In genomic region chr9:26935847-26936246, GRCh38 we compare ENCODE assay signal across 12 cellular contexts.
"Had no signal": no experiment of that assay in that cellular context is flagged by ENCODE, and none has a peak within 500 bp of the region (broad histone marks: within the 10 kb centered on the region; RNA-seq: fewer than 3 reads in every experiment).

No MANE protein-coding gene starts in this region.

- H3K27me3 Mint-ChIP-seq: activated CD4-positive, alpha-beta memory T cell treated with anti-CD3 and anti-CD28 coated beads for 36 hours; dendritic cell treated with granulocyte-macrophage colony-stimulating factor and Interleukin-4, amounts not matched to agents 40 ng/mL and 50 ng/mL, for 4 days had no signal

- H3K36me3 ChIP-seq: thyroid gland had no signal

- H3K4me1 ChIP-seq: lower lobe of right lung, parathyroid adenoma, thyroid gland had no signal

- H3K4me3 Mint-ChIP-seq: activated CD4-positive, alpha-beta memory T cell treated with anti-CD3 and anti-CD28 coated beads for 36 hours; dendritic cell treated with granulocyte-macrophage colony-stimulating factor and Interleukin-4, amounts not matched to agents 40 ng/mL and 50 ng/mL, for 4 days; mesothelial cell of epicardium had no signal

- ATAC-seq: lower lobe of right lung had no signal

- H3K27ac ChIP-seq: lower lobe of right lung, parathyroid adenoma, thyroid gland, vagina had no signal

- H3K9ac ChIP-seq: parathyroid adenoma had no signal

- H3K27ac Mint-ChIP-seq: activated CD4-positive, alpha-beta memory T cell treated with anti-CD3 and anti-CD28 coated beads for 36 hours; dendritic cell treated with granulocyte-macrophage colony-stimulating factor and Interleukin-4, amounts not matched to agents 40 ng/mL and 50 ng/mL, for 4 days; mesothelial cell of epicardium had no signal

- H3K27me3 ChIP-seq: thyroid gland, vagina had no signal

- H2AFZ ChIP-seq: parathyroid adenoma had no signal

- DNase-seq: activated CD4-positive, alpha-beta memory T cell treated with anti-CD3 and anti-CD28 coated beads for 36 hours; activated CD4-positive, CD25-positive, alpha-beta regulatory T cell treated with anti-CD3 and anti-CD28 coated beads, Interleukin-2, amount 50 U/mL, for 72 hours; central memory CD4-positive, alpha-beta T cell; hippocampal formation; lower lobe of right lung; stimulated activated CD4-positive, alpha-beta T cell treated with anti-CD3 and anti-CD28 coated beads, Interleukin-4, amount 100 ng/mL, for 4 hours; T-helper 9 cell; thyroid gland had no signal

- H3K9me3 ChIP-seq: thyroid gland, vagina had no signal

- H3K9me3 Mint-ChIP-seq: dendritic cell treated with granulocyte-macrophage colony-stimulating factor and Interleukin-4, amounts not matched to agents 40 ng/mL and 50 ng/mL, for 4 days had no signal

- H3K4me3 ChIP-seq: lower lobe of right lung, thyroid gland, vagina had no signal
